In the genomic region with DNA sequence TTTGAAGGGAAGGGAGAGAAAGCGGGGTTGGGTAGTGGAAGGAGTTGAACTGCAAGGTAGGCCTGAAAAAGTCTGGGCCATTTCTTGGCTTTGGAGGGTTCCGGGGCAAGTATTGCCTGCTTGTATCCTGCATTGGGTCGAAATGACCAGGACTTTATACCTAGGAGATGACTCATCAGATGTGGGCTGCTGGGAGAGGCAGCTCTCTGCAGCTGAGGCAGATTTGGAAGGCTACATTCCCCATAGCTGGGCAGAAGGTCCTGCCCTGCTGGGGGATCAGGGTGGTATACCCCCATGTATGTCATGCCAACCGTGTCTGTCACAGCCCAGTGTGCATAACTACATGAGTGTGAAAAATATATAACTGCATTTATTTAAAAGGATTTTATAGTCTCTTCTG, we compare ENCODE assay signal across 17 cellular contexts.
DNase-seq lines count a peak whose midpoint lies in the region; TF ChIP-seq lines count a peak whose summit lies in the region.
"Had no signal": no experiment of that assay in that cellular context is flagged by ENCODE, and none has a peak within 500 bp of the region (broad histone marks: within the 10 kb centered on the region; RNA-seq: fewer than 3 reads in every experiment).

No MANE protein-coding gene starts in this region.

- H3K36me3 ChIP-seq in OCI-LY7 (ENCODE audit: insufficient read depth, low read length), result peaks cover under 1% of the 10 kb centered on the region; the same call in 1 of the 2 replicates
- H3K36me3 ChIP-seq in WERI-Rb-1, result no peaks in the 10 kb centered on the region
- H3K36me3 ChIP-seq: sigmoid colon had no signal

- H3K9me3 Mint-ChIP-seq in nephron, result no peaks in the 10 kb centered on the region
- H3K9me3 Mint-ChIP-seq in activated CD4-positive, alpha-beta memory T cell treated with anti-CD3 and anti-CD28 coated beads, Interleukin-2, amount 10 ng/mL, durations not matched to agents 7 days and 5 days, result no peaks in the 10 kb centered on the region
- H3K9me3 Mint-ChIP-seq: activated T-helper 17 cell treated with anti-CD3 and anti-CD28 coated beads, Interleukin-2, amount 50 U/mL, for 72 hours; CD4-positive, alpha-beta T cell; stimulated activated naive CD8-positive, alpha-beta T cell treated with anti-CD3 and anti-CD28 coated beads, Interleukin-15, Interleukin-2, amounts not matched to agents 100 ng/mL and 50 ng/mL, for 24 hours had no signal

- H3K27me3 Mint-ChIP-seq in nephron (ENCODE audit: low read depth), result peaks cover 6% of the 10 kb centered on the region
- peaks cover 6% of the 10 kb centered on the region for H3K27me3 Mint-ChIP-seq in activated CD4-positive, alpha-beta memory T cell treated with anti-CD3 and anti-CD28 coated beads, Interleukin-2, amount 10 ng/mL, durations not matched to agents 7 days and 5 days
- H3K27me3 Mint-ChIP-seq: CD4-positive, alpha-beta T cell; stimulated activated naive CD8-positive, alpha-beta T cell treated with anti-CD3 and anti-CD28 coated beads, Interleukin-15, Interleukin-2, amounts not matched to agents 100 ng/mL and 50 ng/mL, for 24 hours had no signal

- no TSS peak for BruUV-seq in OCI-LY7 (replicated peaks; lab: Mats Ljungman, UMichigan)

- peaks cover 43% of the 10 kb centered on the region for H3K4me1 Mint-ChIP-seq in nephron
- H3K4me1 Mint-ChIP-seq in activated CD4-positive, alpha-beta memory T cell treated with anti-CD3 and anti-CD28 coated beads, Interleukin-2, amount 10 ng/mL, durations not matched to agents 7 days and 5 days, result peaks cover 12% of the 10 kb centered on the region
- H3K4me1 Mint-ChIP-seq: activated T-helper 17 cell treated with anti-CD3 and anti-CD28 coated beads, Interleukin-2, amount 50 U/mL, for 72 hours had no signal

- intact Hi-C loops in OCI-LY7 (cut with micrococcal nuclease; ENCODE audit: unreplicated experiment), result no loop called here

- no peaks in the 10 kb centered on the region for H3K79me2 ChIP-seq in OCI-LY7 (ENCODE audit: insufficient read depth, low read depth, low read length)

- peak overlapping the region; percentile 84; the same call in 1 of the 2 replicates for H2AFZ ChIP-seq in OCI-LY7 (ENCODE audit: low read length)

- POLR2A ChIA-PET in OCI-LY7 (lab: Charles Lee), result interaction anchor here (0.5 to 0.8 kb wide), 3 partner anchors 14 to 333 kb away, joined by 3 read pairs; no protein-coding TSS in a partner anchor
- POLR2A ChIA-PET in activated CD4-positive, alpha-beta memory T cell treated with anti-CD3 and anti-CD28 coated beads, Interleukin-2, amount 10 ng/mL, durations not matched to agents 7 days and 5 days (lab: Charles Lee), result no interaction called here

- no peaks in the 10 kb centered on the region for H3K9me2 ChIP-seq in OCI-LY7 (ENCODE audit: insufficient read depth, low read length)

- H3K4me3 ChIP-seq in OCI-LY7 (ENCODE audit: low read depth, low read length, poor library complexity, severe bottlenecking) (no peak overlapping the region), coronary artery (no peak overlapping the region), WERI-Rb-1 (ENCODE audit: low read depth, low read length) (no peak overlapping the region)
- H3K4me3 ChIP-seq: sigmoid colon had no signal

- DNase-seq in Daoy (ENCODE audit: low read depth) (peak; percentile 17), OCI-LY7 (ENCODE audit: low spot score) (no peak), coronary artery (ENCODE audit: low spot score) (no peak), SIG-M5 (lab: John Stamatoyannopoulos, UW) (no peak), WERI-Rb-1 (no peak)
- DNase-seq in activated CD4-positive, alpha-beta memory T cell treated with anti-CD3 and anti-CD28 coated beads, Interleukin-2, amount 10 ng/mL, durations not matched to agents 7 days and 5 days, result no peak
- DNase-seq in stimulated activated naive CD4-positive, alpha-beta T cell (lab: John Stamatoyannopoulos, UW), result no peak
- DNase-seq: activated CD4-positive, alpha-beta T cell treated with anti-CD3 and anti-CD28 coated beads, Interleukin-2, amount 50 U/mL, for 4 hours; CD4-positive, alpha-beta T cell; effector CD8-positive, alpha-beta T cell; NCI-H1092; nephron progenitor cell; sigmoid colon; T-helper 2 cell had no signal

- peaks cover 76% of the 10 kb centered on the region for H3K4me1 ChIP-seq in OCI-LY7 (ENCODE audit: insufficient read depth, low read length, poor library complexity, severe bottlenecking)

- no peak overlapping the region for H3K4me3 Mint-ChIP-seq in nephron
- no peak overlapping the region for H3K4me3 Mint-ChIP-seq in activated CD4-positive, alpha-beta memory T cell treated with anti-CD3 and anti-CD28 coated beads, Interleukin-2, amount 10 ng/mL, durations not matched to agents 7 days and 5 days
- H3K4me3 Mint-ChIP-seq: activated T-helper 17 cell treated with anti-CD3 and anti-CD28 coated beads, Interleukin-2, amount 50 U/mL, for 72 hours; CD4-positive, alpha-beta T cell; nephron progenitor cell; stimulated activated naive CD8-positive, alpha-beta T cell treated with anti-CD3 and anti-CD28 coated beads, Interleukin-15, Interleukin-2, amounts not matched to agents 100 ng/mL and 50 ng/mL, for 24 hours had no signal

- CTCF ChIA-PET in OCI-LY7 (lab: Charles Lee; ENCODE audit: unreplicated experiment), result no interaction called here
- CTCF ChIA-PET in activated CD4-positive, alpha-beta memory T cell treated with anti-CD3 and anti-CD28 coated beads, Interleukin-2, amount 10 ng/mL, durations not matched to agents 7 days and 5 days (lab: Charles Lee), result no interaction called here

- H3K9me3 ChIP-seq in OCI-LY7 (ENCODE audit: low read length) (no peaks in the 10 kb centered on the region), WERI-Rb-1 (ENCODE audit: severe bottlenecking) (peaks cover 3% of the 10 kb centered on the region)
- H3K9me3 ChIP-seq: sigmoid colon had no signal

- H3K27ac ChIP-seq in OCI-LY7 (ENCODE audit: low read depth, low read length, poor library complexity, severe bottlenecking) (peak overlapping the region; percentile 96), coronary artery (peak overlapping the region; percentile 3 to 77), WERI-Rb-1 (no peak overlapping the region)

- no peaks in the 10 kb centered on the region for H3K36me3 Mint-ChIP-seq in nephron (ENCODE audit: low read depth)
- H3K36me3 Mint-ChIP-seq in activated CD4-positive, alpha-beta memory T cell treated with anti-CD3 and anti-CD28 coated beads, Interleukin-2, amount 10 ng/mL, durations not matched to agents 7 days and 5 days (ENCODE audit: low read depth), result no peaks in the 10 kb centered on the region

- peak overlapping the region in 2 of 3 experiments; percentile 10 to 53 for H3K27ac Mint-ChIP-seq in nephron
- H3K27ac Mint-ChIP-seq in activated CD4-positive, alpha-beta memory T cell treated with anti-CD3 and anti-CD28 coated beads, Interleukin-2, amount 10 ng/mL, durations not matched to agents 7 days and 5 days, result no peak overlapping the region
- H3K27ac Mint-ChIP-seq: activated T-helper 17 cell treated with anti-CD3 and anti-CD28 coated beads, Interleukin-2, amount 50 U/mL, for 72 hours; CD4-positive, alpha-beta T cell; nephron progenitor cell; stimulated activated naive CD8-positive, alpha-beta T cell treated with anti-CD3 and anti-CD28 coated beads, Interleukin-15, Interleukin-2, amounts not matched to agents 100 ng/mL and 50 ng/mL, for 24 hours had no signal

- peak overlapping the region; percentile 67; the same call in 1 of the 2 replicates for H3K4me2 ChIP-seq in OCI-LY7 (ENCODE audit: low read length)

- no peaks in the 10 kb centered on the region for H4K20me1 ChIP-seq in OCI-LY7 (ENCODE audit: insufficient read depth, low read length)

- peaks cover 6% of the 10 kb centered on the region for H3K27me3 ChIP-seq in WERI-Rb-1 (ENCODE audit: insufficient read depth, low read depth, severe bottlenecking)
- H3K27me3 ChIP-seq: sigmoid colon had no signal

- no peak for TF ChIP-seq CTCF in OCI-LY7 (conservative IDR thresholded peaks at IDR 0.05; ENCODE audit: low read length)
- no peak for TF ChIP-seq CTCF in coronary artery (IDR thresholded peaks at IDR 0.05)
- TF ChIP-seq CTCF in nephron (IDR thresholded peaks at IDR 0.05; ENCODE audit: unreplicated experiment in 3 of 3), result no peak
- TF ChIP-seq CTCF in WERI-Rb-1 (IDR thresholded peaks at IDR 0.05; ENCODE audit: low read depth, low read length), result no peak
